Comparison of ENCODE assay signal across 15 cellular contexts in genomic region chr9:89009049-89009840, GRCh38. TPM values are rescaled to one million over a fixed set of nuclear protein-coding genes. Genes with fewer than 3 reads are reported as not detected.
A peak's percentile ranks its signal among the peaks of the same experiment; 100 is the strongest.
DNase-seq lines count a peak whose midpoint lies in the region; ATAC-seq, FAIRE-seq and TF ChIP-seq lines count a peak whose summit lies in the region.
"Had no signal": no experiment of that assay in that cellular context is flagged by ENCODE, and none has a peak within 500 bp of the region (broad histone marks: within the 10 kb centered on the region; RNA-seq: fewer than 3 reads in every experiment).

No MANE protein-coding gene starts in this region.

- H3K4me1 Mint-ChIP-seq in CD4-positive, alpha-beta memory T cell, result no peaks in the 10 kb centered on the region
- H3K4me1 Mint-ChIP-seq: B cell, T-cell had no signal

- H3K36me3 Mint-ChIP-seq in CD4-positive, alpha-beta memory T cell, result no peaks in the 10 kb centered on the region
- H3K36me3 Mint-ChIP-seq: T-cell had no signal

- H3K27me3 ChIP-seq in DOHH2 (ENCODE audit: control insufficient read depth, low read length) (0 out of 2 replicates have a peak, but pooled peaks cover 4% of the 10 kb centered on the region), Loucy (ENCODE audit: insufficient read depth, low read length, poor library complexity, severe bottlenecking) (no peaks in the 10 kb centered on the region), brain microvascular endothelial cell (replicated peaks) (no peaks in the 10 kb centered on the region), keratinocyte (ENCODE audit: control insufficient read depth, extremely low read depth, insufficient read depth, low read length) (no peaks in the 10 kb centered on the region)
- H3K27me3 ChIP-seq in CD4-positive, alpha-beta memory T cell (ENCODE audit: insufficient read depth, low read length), result no peaks in the 10 kb centered on the region
- H3K27me3 ChIP-seq: thyroid gland had no signal

- TF ChIP-seq CTCF in DOHH2 (IDR thresholded peaks at IDR 0.05; ENCODE audit: low read depth, low read length, poor library complexity, severe bottlenecking) (peak; percentile 16), Loucy (conservative IDR thresholded peaks at IDR 0.05; ENCODE audit: low read length) (peak; percentile 45), brain microvascular endothelial cell (IDR thresholded peaks at IDR 0.05; ENCODE audit: low read depth, low read length, missing control alignments) (peak; percentile 63), keratinocyte (optimal IDR thresholded peaks at IDR 0.05 in 1 of 3, IDR thresholded peaks at IDR 0.05 in 1 of 3, conservative IDR thresholded peaks at IDR 0.05 in 1 of 3; ENCODE audit: extremely low read depth in 1 of 3, insufficient read depth in 2 of 3, low read length in 3 of 3) (peak in 2 of 3 experiments; percentile 20 to 37)

- peaks cover 5 to 6% of the 10 kb centered on the region in 2 donors for H3K27me3 Mint-ChIP-seq in CD4-positive, alpha-beta memory T cell

- H3K9me1 ChIP-seq in keratinocyte (ENCODE audit: control insufficient read depth, extremely low read depth, insufficient read depth, low read length), result no peaks in the 10 kb centered on the region

- no peak for ATAC-seq in GM21723 (IDR thresholded peaks at IDR 0.05; ENCODE audit: unreplicated experiment)
- ATAC-seq: activated CD4-positive, CD25-positive, alpha-beta regulatory T cell treated with anti-CD3 and anti-CD28 coated beads, Interleukin-2, amount 50 U/mL, for 24 hours; T-cell had no signal

- no peaks in the 10 kb centered on the region for H3K9me2 ChIP-seq in DOHH2 (replicated peaks; ENCODE audit: control insufficient read depth, low read length)
- no peaks in the 10 kb centered on the region for H3K9me2 ChIP-seq in Loucy (replicated peaks; ENCODE audit: low read depth, low read length)

- H3K4me2 ChIP-seq in DOHH2 (ENCODE audit: low read length) (no peak overlapping the region), Loucy (ENCODE audit: low read depth, low read length, poor library complexity, severe bottlenecking) (no peak overlapping the region), keratinocyte (ENCODE audit: control insufficient read depth, extremely low read depth, insufficient read depth, low read depth, low read length) (no peak overlapping the region)

- dilution Hi-C loops in keratinocyte (cut with MboI; ENCODE audit: extremely low pct_ligation_motif_present, low sequenced_read_pairs), result no loop called here

- H4K20me1 ChIP-seq in DOHH2 (ENCODE audit: control insufficient read depth, insufficient read depth, low read depth, low read length) (0 out of 2 replicates have a peak, but pooled peaks cover 3% of the 10 kb centered on the region), Loucy (ENCODE audit: insufficient read depth, low read length, poor library complexity, severe bottlenecking) (no peaks in the 10 kb centered on the region), keratinocyte (ENCODE audit: control insufficient read depth, extremely low read depth, insufficient read depth, low read length) (no peaks in the 10 kb centered on the region)

- no peaks in the 10 kb centered on the region for H3F3A ChIP-seq in DOHH2 (ENCODE audit: control insufficient read depth, insufficient read depth)
- no peaks in the 10 kb centered on the region for H3F3A ChIP-seq in Loucy (ENCODE audit: low read depth)

- H3K9ac ChIP-seq in Loucy (ENCODE audit: low read depth, low read length, poor library complexity, severe bottlenecking) (no peak overlapping the region), keratinocyte (ENCODE audit: control insufficient read depth, extremely low read depth, insufficient read depth, low read length) (no peak overlapping the region)

- H3K4me1 ChIP-seq in DOHH2 (ENCODE audit: control insufficient read depth, low read length), result 0 out of 2 replicates have a peak, but pooled peaks cover 4% of the 10 kb centered on the region
- H3K4me1 ChIP-seq in Loucy (ENCODE audit: insufficient read depth, low read length, poor library complexity, severe bottlenecking), result no peaks in the 10 kb centered on the region
- H3K4me1 ChIP-seq in keratinocyte (ENCODE audit: control insufficient read depth, extremely low read depth, insufficient read depth, low read length), result peaks cover 5% of the 10 kb centered on the region
- no peaks in the 10 kb centered on the region for H3K4me1 ChIP-seq in CD4-positive, alpha-beta memory T cell (ENCODE audit: insufficient read depth, low read length)
- H3K4me1 ChIP-seq: thyroid gland had no signal

- no peak overlapping the region for H3K27ac Mint-ChIP-seq in CD4-positive, alpha-beta memory T cell
- H3K27ac Mint-ChIP-seq: B cell, T-cell had no signal

- H3K9me3 ChIP-seq in DOHH2 (ENCODE audit: control insufficient read depth, insufficient read depth, low read length) (no peaks in the 10 kb centered on the region), Loucy (ENCODE audit: insufficient read depth, low read depth, low read length) (no peaks in the 10 kb centered on the region), keratinocyte (ENCODE audit: control insufficient read depth, low read depth, low read length) (no peaks in the 10 kb centered on the region)
- H3K9me3 ChIP-seq in CD4-positive, alpha-beta memory T cell (ENCODE audit: control insufficient read depth in 1 of 2, low read length in 2 of 2), result no peaks in the 10 kb centered on the region
- H3K9me3 ChIP-seq: thyroid gland had no signal

- DNase-seq in brain microvascular endothelial cell (no peak), keratinocyte (ENCODE audit: low read depth, low spot score) (no peak), NCI-H1436 (lab: John Stamatoyannopoulos, UW) (no peak), dermis blood vessel endothelial cell (no peak)
- no peak for DNase-seq in CD4-positive, alpha-beta memory T cell
- DNase-seq: activated naive CD4-positive, alpha-beta T cell treated with Interleukin-2 at 50 U/mL for 16 hours; NCI-H1092 treated with DMSO at 0.1 percent for 48 hours; NCI-H526 treated with DMSO at 0.1 percent for 48 hours; T-cell; thyroid gland had no signal

- intact Hi-C loops in CD4-positive, alpha-beta memory T cell (cut with micrococcal nuclease), result no loop called here

- no peak overlapping the region for H3K4me3 Mint-ChIP-seq in CD4-positive, alpha-beta memory T cell
- H3K4me3 Mint-ChIP-seq: B cell, T-cell had no signal

- in situ Hi-C loops in brain microvascular endothelial cell (cut with HindIII; ENCODE audit: low pct_ligation_motif_present, low sequenced_read_pairs), result no loop called here

- H3K4me3 ChIP-seq in DOHH2 (ENCODE audit: low read length) (no peak overlapping the region), Loucy (ENCODE audit: low read length, poor library complexity, severe bottlenecking) (no peak overlapping the region), brain microvascular endothelial cell (ENCODE audit: low read depth, low read length) (no peak overlapping the region), keratinocyte (ENCODE audit: control insufficient read depth in 2 of 3, extremely low read depth in 1 of 3, insufficient read depth in 2 of 3, low read depth in 1 of 3, low read length in 3 of 3) (no peak overlapping the region)
- H3K4me3 ChIP-seq in CD4-positive, alpha-beta memory T cell (ENCODE audit: low read length in 2 of 2), result no peak overlapping the region
- H3K4me3 ChIP-seq: thyroid gland had no signal

- H3K27ac ChIP-seq in DOHH2 (ENCODE audit: low read depth, low read length) (no peak overlapping the region), brain microvascular endothelial cell (no peak overlapping the region), keratinocyte (ENCODE audit: control insufficient read depth, insufficient read depth, low read length) (no peak overlapping the region)
- H3K27ac ChIP-seq in CD4-positive, alpha-beta memory T cell (ENCODE audit: low read depth, low read length), result no peak overlapping the region
- H3K27ac ChIP-seq: thyroid gland had no signal

- POLR2A ChIA-PET in CD4-positive, alpha-beta memory T cell (lab: Charles Lee; ENCODE audit: partially characterized antibody), result no interaction called here

- H3K36me3 ChIP-seq in DOHH2 (ENCODE audit: control insufficient read depth, low read length), result no peaks in the 10 kb centered on the region
- H3K36me3 ChIP-seq in Loucy (ENCODE audit: insufficient read depth, low read length), result no peaks in the 10 kb centered on the region
- peaks cover 37% of the 10 kb centered on the region for H3K36me3 ChIP-seq in brain microvascular endothelial cell (replicated peaks)
- no peaks in the 10 kb centered on the region for H3K36me3 ChIP-seq in keratinocyte (ENCODE audit: control insufficient read depth in 2 of 2, extremely low read depth in 1 of 2, insufficient read depth in 2 of 2, low read length in 2 of 2)
- no peaks in the 10 kb centered on the region for H3K36me3 ChIP-seq in CD4-positive, alpha-beta memory T cell (ENCODE audit: insufficient read depth, low read length)
- H3K36me3 ChIP-seq: thyroid gland had no signal

- CTCF ChIA-PET in CD4-positive, alpha-beta memory T cell (lab: Charles Lee; ENCODE audit: partially characterized antibody), result no interaction called here

- H2AFZ ChIP-seq in Loucy (ENCODE audit: low read length) (no peak overlapping the region), keratinocyte (ENCODE audit: control insufficient read depth, low read length) (no peak overlapping the region)

- FAIRE-seq in keratinocyte (lab: Jason Lieb, UNC), result no peak

- no peaks in the 10 kb centered on the region for H3K9me3 Mint-ChIP-seq in CD4-positive, alpha-beta memory T cell
- H3K9me3 Mint-ChIP-seq: T-cell had no signal

- H3K79me2 ChIP-seq in DOHH2 (ENCODE audit: control insufficient read depth, low read length) (no peaks in the 10 kb centered on the region), Loucy (ENCODE audit: insufficient read depth, low read length) (no peaks in the 10 kb centered on the region), keratinocyte (ENCODE audit: control insufficient read depth, insufficient read depth, low read length) (no peaks in the 10 kb centered on the region)

RNA-seq across cellular contexts. Expression of gene S1PR3, which starts 18.0 kb away (rescaled TPM):
- 4.1 to 5.3 TPM (median 4.6 TPM) in 3 replicates for polyA plus RNA-seq in keratinocyte
- polyA plus RNA-seq in keratinocyte (2011; ENCODE audit: low read depth), result 0.24 TPM
- polyA plus RNA-seq in keratinocyte (2011; cell fraction: cytosol; rRNA removed), result 3.5 and 3.7 TPM in 2 replicates
- 4.4 and 5.7 TPM in 2 replicates for polyA plus RNA-seq in keratinocyte (2011; cell fraction: nucleus; rRNA removed)
- 0.72 and 5.2 TPM in 2 replicates for polyA plus RNA-seq in keratinocyte (2012; ENCODE audit: low replicate concordance)
- polyA minus RNA-seq in keratinocyte, result 6.4 to 11.4 TPM (median 9.7 TPM) in 3 replicates
- 5.9 TPM for polyA minus RNA-seq in keratinocyte (2011; cell fraction: cytosol; rRNA and poly(A)+ RNA removed)
- polyA minus RNA-seq in keratinocyte (2011; cell fraction: nucleus; rRNA and poly(A)+ RNA removed), result 5.6 and 9.5 TPM in 2 replicates
- total RNA-seq in dermis blood vessel endothelial cell, result 1.0 and 3.6 TPM in 2 replicates
- not detected for total RNA-seq in CD4-positive, alpha-beta memory T cell
- not detected for polyA plus RNA-seq in CD4-positive, alpha-beta memory T cell
- total RNA-seq: B cell had no signal
